8 cellular contexts compared by ENCODE assay signal in the genomic region with DNA sequence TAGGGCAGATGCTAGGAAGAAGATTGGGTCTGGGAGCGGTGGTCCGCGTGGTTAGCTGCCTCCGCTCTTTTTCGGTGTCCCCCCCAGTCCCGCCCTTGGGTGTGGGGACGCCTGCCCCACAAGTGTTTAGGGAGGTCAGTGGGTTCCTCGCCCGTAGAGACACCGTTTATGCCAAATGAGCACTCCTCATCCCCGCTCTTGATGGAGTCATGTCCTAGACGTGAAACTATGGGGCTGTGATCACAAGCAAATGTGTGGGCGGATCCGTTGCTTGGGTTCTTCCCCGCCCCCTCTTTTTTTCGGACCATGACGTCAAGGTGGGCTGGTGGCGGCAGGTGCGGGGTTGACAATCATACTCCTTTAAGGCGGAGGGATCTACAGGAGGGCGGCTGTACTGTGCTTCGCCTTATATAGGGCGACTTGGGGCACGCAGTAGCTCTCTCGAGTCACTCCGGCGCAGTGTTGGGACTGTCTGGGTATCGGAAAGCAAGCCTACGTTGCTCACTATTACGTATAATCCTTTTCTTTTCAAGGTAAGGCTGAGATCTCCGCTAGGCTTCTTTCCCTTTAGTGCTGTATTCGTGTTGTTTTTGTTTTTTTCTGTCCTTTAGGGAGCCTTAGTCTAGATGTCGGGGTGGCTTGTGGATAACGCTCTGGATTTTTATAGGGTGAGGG. TPM values are rescaled to one million over a fixed set of nuclear protein-coding genes. Genes with fewer than 3 reads are reported as not detected.
DNase-seq lines count a peak whose midpoint lies in the region; ATAC-seq and TF ChIP-seq lines count a peak whose summit lies in the region.

A gene (plus strand): TSS at position 439 of the 675 bp plus-strand sequence. CDS start 1,529 bp downstream, outside the sequence.

- CTCF ChIA-PET in Calu3 (lab: Charles Lee): interaction anchor here (0.6 to 2.6 kb wide), 9 partner anchors 9 to 125 kb away, joined by 3 to 16 read pairs (median 6); a partner anchor contains a TSS

- peak; percentile 52 for ATAC-seq in GM21390 (IDR thresholded peaks at IDR 0.05; ENCODE audit: unreplicated experiment)

- WGBS in endodermal cell (ENCODE audit: insufficient coverage in 1 of 2, insufficient read length in 1 of 2), 2 experiments: 0% methylated on average over 22 to 34 of the region's 34 CpGs
- 0% methylated on average over 17 to 32 of the region's 34 CpGs for WGBS in mesodermal cell (ENCODE audit: insufficient coverage in 2 of 2), 2 experiments

- peaks cover 72% of the 10 kb centered on the region for H3K36me3 Mint-ChIP-seq in Calu3 (ENCODE audit: insufficient read depth, unreplicated experiment)
- peaks cover 44% of the 10 kb centered on the region for H3K36me3 Mint-ChIP-seq in endodermal cell (ENCODE audit: low read depth)

- H3K27ac Mint-ChIP-seq in Calu3 (ENCODE audit: unreplicated experiment) (peak within 1 kb of the TSS; percentile 99), endodermal cell (peak within 1 kb of the TSS; percentile 99)

- no peaks in the 10 kb centered on the region for H3K9me3 Mint-ChIP-seq in Calu3 (ENCODE audit: low read depth, unreplicated experiment)
- H3K9me3 Mint-ChIP-seq in endodermal cell: peaks cover 2% of the 10 kb centered on the region

- H3K27ac ChIP-seq in endodermal cell (ENCODE audit: low read depth, low read length) (peak within 1 kb of the TSS; percentile 95), mesodermal cell (ENCODE audit: low read depth, low read length, severe bottlenecking) (peak within 1 kb of the TSS; percentile 94)

- peak within 1 kb of the TSS; percentile 100 for H3K9ac ChIP-seq in endodermal cell (ENCODE audit: extremely low read depth, low read length, poor library complexity, severe bottlenecking)

- H3K4me1 Mint-ChIP-seq in Calu3 (ENCODE audit: low read depth, unreplicated experiment): peaks cover 42% of the 10 kb centered on the region
- peaks cover 30% of the 10 kb centered on the region for H3K4me1 Mint-ChIP-seq in endodermal cell

- no peaks in the 10 kb centered on the region for H3K27me3 ChIP-seq in endodermal cell (ENCODE audit: control insufficient read depth, insufficient read depth, low read length, poor library complexity, severe bottlenecking)

- H3K4me3 Mint-ChIP-seq in Calu3 (ENCODE audit: low read depth, unreplicated experiment) (peak within 1 kb of the TSS; percentile 88), endodermal cell (peak within 1 kb of the TSS; percentile 98)

- peak within 1 kb of the TSS; percentile 100 for H3K4me3 ChIP-seq in endodermal cell (ENCODE audit: low read length)
- H3K4me3 ChIP-seq in mesodermal cell (ENCODE audit: extremely low read depth, insufficient read depth, low read length, poor library complexity, severe bottlenecking): peak within 1 kb of the TSS; percentile 99

- no peaks in the 10 kb centered on the region for H3K4me1 ChIP-seq in endodermal cell (ENCODE audit: control insufficient read depth, insufficient read depth, low read length)
- peaks cover 16% of the 10 kb centered on the region for H3K4me1 ChIP-seq in mesodermal cell (ENCODE audit: control insufficient read depth, insufficient read depth, low read length, poor library complexity, severe bottlenecking)

- DNase-seq in Calu3 (peak; percentile 98), HUDEP-2 (lab: John Stamatoyannopoulos, UW; ENCODE audit: unreplicated experiment in 76 of 76) (peak in 75 of 76 experiments; percentile 91 to 99 (median 97)), NOMO-1 treated with dmso at 0.1 percent for 144 hours (lab: John Stamatoyannopoulos, UW; ENCODE audit: unreplicated experiment) (peak; percentile 96), endodermal cell (peak; percentile 98)
- DNase-seq in activated CD8-positive, alpha-beta memory T cell treated with anti-CD3 and anti-CD28 coated beads, Interleukin-2, amount 50 U/mL, for 1 hour (ENCODE audit: extremely low read depth): peak; percentile 95
- DNase-seq in stimulated activated CD8-positive, alpha-beta memory T cell treated with anti-CD3 and anti-CD28 coated beads, Interleukin-15, amount 100 ng/mL, for 24 hours (ENCODE audit: low read depth): peak; percentile 85

- H3K36me3 ChIP-seq in endodermal cell (ENCODE audit: control insufficient read depth, insufficient read depth, low read length): peaks cover 40% of the 10 kb centered on the region
- peaks cover 42% of the 10 kb centered on the region for H3K36me3 ChIP-seq in mesodermal cell (ENCODE audit: control insufficient read depth, insufficient read depth, low read length)

- intact Hi-C loops in Calu3 (cut with micrococcal nuclease; ENCODE audit: unreplicated experiment): no loop called here

- TF ChIP-seq CTCF in Calu3 (IDR thresholded peaks at IDR 0.05; ENCODE audit: unreplicated experiment): no peak
- TF ChIP-seq CTCF in endodermal cell (conservative IDR thresholded peaks at IDR 0.05): no peak

- no TSS peak for BruUV-seq in Calu3 (replicated peaks; lab: Mats Ljungman, UMichigan)

- no peaks in the 10 kb centered on the region for H3K9me3 ChIP-seq in endodermal cell (ENCODE audit: control insufficient read depth, low read length)
- H3K9me3 ChIP-seq in mesodermal cell (ENCODE audit: control insufficient read depth, low read length): no peaks in the 10 kb centered on the region

- no peaks in the 10 kb centered on the region for H3K27me3 Mint-ChIP-seq in Calu3 (ENCODE audit: unreplicated experiment)
- H3K27me3 Mint-ChIP-seq in endodermal cell (ENCODE audit: insufficient read depth): no peaks in the 10 kb centered on the region

RNA-seq across cellular contexts. Expression of the gene that starts here (rescaled TPM):
- 2,072 and 2,073 TPM in 2 replicates for total RNA-seq in Calu3 (2022)
- total RNA-seq in endodermal cell: 1,000 to 10,000 TPM; 1,356 to 1,422 TPM
- 1,137 TPM for polyA plus RNA-seq in endodermal cell (2013, experiment 1 of 2)
- polyA plus RNA-seq in endodermal cell (2013, experiment 2 of 2): 1,046 TPM
- 1,346 TPM for polyA plus RNA-seq in mesodermal cell (2013, experiment 1 of 2)
- 1,290 TPM for polyA plus RNA-seq in mesodermal cell (2013, experiment 2 of 2)

Comparison
In these comparisons a context has a peak if more than half of its experiments do, and no peak if none do; other contexts are left out.
1. Peak in every context shown above with its lines: DNase-seq, ATAC-seq, H3K4me3 ChIP-seq and H3K27ac ChIP-seq.